18 cellular contexts compared by ENCODE assay signal in genomic region chr1:23570001-23570691, GRCh38. TPM values are rescaled to one million over a fixed set of nuclear protein-coding genes. Genes with fewer than 3 reads are reported as not detected.
DNase-seq lines count a peak whose midpoint lies in the region; ATAC-seq, FAIRE-seq and TF ChIP-seq lines count a peak whose summit lies in the region.
"Had no signal": no experiment of that assay in that cellular context is flagged by ENCODE, and none has a peak within 500 bp of the region (broad histone marks: within the 10 kb centered on the region; RNA-seq: fewer than 3 reads in every experiment).

No MANE protein-coding gene starts in this region.

- H3K9me3 ChIP-seq in ascending aorta (no peaks in the 10 kb centered on the region), lower lobe of right lung (no peaks in the 10 kb centered on the region), pancreas (no peaks in the 10 kb centered on the region), mammary epithelial cell (replicated peaks; ENCODE audit: insufficient read depth, low read length) (no peaks in the 10 kb centered on the region)
- H3K9me3 ChIP-seq in CD8-positive, alpha-beta memory T cell (ENCODE audit: low read length) = no peaks in the 10 kb centered on the region
- H3K9me3 ChIP-seq: Caco-2 had no signal

- H3K9ac ChIP-seq in mammary epithelial cell (ENCODE audit: insufficient read depth, low read length) = no peak overlapping the region

- TF ChIP-seq CTCF in ascending aorta (IDR thresholded peaks at IDR 0.05) (no peak), lower lobe of right lung (IDR thresholded peaks at IDR 0.05) (no peak), progenitor cell of endocrine pancreas (IDR thresholded peaks at IDR 0.05; ENCODE audit: unreplicated experiment) (no peak), pancreas (IDR thresholded peaks at IDR 0.05) (no peak), mammary epithelial cell (conservative IDR thresholded peaks at IDR 0.05 in 1 of 2, IDR thresholded peaks at IDR 0.05 in 1 of 2; ENCODE audit: extremely low read depth in 1 of 2, insufficient read depth in 1 of 2, low read depth in 1 of 2, low read length in 2 of 2) (no peak)

- H3K4me1 Mint-ChIP-seq in activated naive CD4-positive, alpha-beta T cell treated with anti-CD3 and anti-CD28 coated beads, Interleukin-2, amount 50 U/mL, for 24 hours = peaks cover 32% of the 10 kb centered on the region
- H3K4me1 Mint-ChIP-seq in activated naive CD4-positive, alpha-beta T cell treated with anti-CD3 and anti-CD28 coated beads for 36 hours (ENCODE audit: low read depth) = peaks cover 10% of the 10 kb centered on the region
- H3K4me1 Mint-ChIP-seq in progenitor cell of endocrine pancreas (ENCODE audit: low read depth) = peaks cover 35% of the 10 kb centered on the region
- H3K4me1 Mint-ChIP-seq in CD8-positive, alpha-beta memory T cell = peaks cover 7 to 22% (median 19%) of the 10 kb centered on the region in 3 donors

- no peaks in the 10 kb centered on the region for H3K36me3 Mint-ChIP-seq in activated naive CD4-positive, alpha-beta T cell treated with anti-CD3 and anti-CD28 coated beads, Interleukin-2, amount 50 U/mL, for 24 hours
- no peaks in the 10 kb centered on the region for H3K36me3 Mint-ChIP-seq in activated naive CD4-positive, alpha-beta T cell treated with anti-CD3 and anti-CD28 coated beads for 36 hours (ENCODE audit: low read depth)
- no peaks in the 10 kb centered on the region for H3K36me3 Mint-ChIP-seq in progenitor cell of endocrine pancreas (ENCODE audit: insufficient read depth)
- no peaks in the 10 kb centered on the region for H3K36me3 Mint-ChIP-seq in CD8-positive, alpha-beta memory T cell

- no peaks in the 10 kb centered on the region for H3K9me3 Mint-ChIP-seq in activated naive CD4-positive, alpha-beta T cell treated with anti-CD3 and anti-CD28 coated beads, Interleukin-2, amount 50 U/mL, for 24 hours
- no peaks in the 10 kb centered on the region for H3K9me3 Mint-ChIP-seq in activated naive CD4-positive, alpha-beta T cell treated with anti-CD3 and anti-CD28 coated beads for 36 hours
- no peaks in the 10 kb centered on the region for H3K9me3 Mint-ChIP-seq in progenitor cell of endocrine pancreas (ENCODE audit: low read depth)
- no peaks in the 10 kb centered on the region for H3K9me3 Mint-ChIP-seq in CD8-positive, alpha-beta memory T cell

- H3K27ac ChIP-seq in ascending aorta = peak overlapping the region; percentile 0 to 26
- H3K27ac ChIP-seq in lower lobe of right lung = no peak overlapping the region
- no peak overlapping the region for H3K27ac ChIP-seq in pancreas
- H3K27ac ChIP-seq in mammary epithelial cell (ENCODE audit: insufficient read depth, low read depth, low read length) = no peak overlapping the region
- H3K27ac ChIP-seq in CD8-positive, alpha-beta memory T cell (ENCODE audit: low read depth, low read length) = no peak overlapping the region
- H3K27ac ChIP-seq: 22Rv1, PC-9 had no signal

- H3K27me3 Mint-ChIP-seq in activated naive CD4-positive, alpha-beta T cell treated with anti-CD3 and anti-CD28 coated beads, Interleukin-2, amount 50 U/mL, for 24 hours = peaks cover 3% of the 10 kb centered on the region
- H3K27me3 Mint-ChIP-seq in activated naive CD4-positive, alpha-beta T cell treated with anti-CD3 and anti-CD28 coated beads for 36 hours (ENCODE audit: low read depth) = peaks cover 9% of the 10 kb centered on the region
- no peaks in the 10 kb centered on the region for H3K27me3 Mint-ChIP-seq in progenitor cell of endocrine pancreas
- peaks cover 18 to 37% of the 10 kb centered on the region in 2 donors for H3K27me3 Mint-ChIP-seq in CD8-positive, alpha-beta memory T cell

- H3K4me1 ChIP-seq in ascending aorta = peaks cover 0 to 27% of the 10 kb centered on the region in 2 donors
- peaks cover 14% of the 10 kb centered on the region for H3K4me1 ChIP-seq in lower lobe of right lung
- peaks cover 0 to 4% (median 0%) of the 10 kb centered on the region in 3 donors for H3K4me1 ChIP-seq in pancreas
- H3K4me1 ChIP-seq in mammary epithelial cell (ENCODE audit: insufficient read depth, low read length) = no peaks in the 10 kb centered on the region
- H3K4me1 ChIP-seq in CD8-positive, alpha-beta memory T cell (ENCODE audit: insufficient read depth, low read length) = peaks cover 10% of the 10 kb centered on the region

- in situ Hi-C loops in mammary epithelial cell (cut with MboI; ENCODE audit: low sequenced_read_pairs in 2 of 2) = no loop called here

- H3K4me3 Mint-ChIP-seq in activated naive CD4-positive, alpha-beta T cell treated with anti-CD3 and anti-CD28 coated beads, Interleukin-2, amount 50 U/mL, for 24 hours = peak overlapping the region; percentile 15
- no peak overlapping the region for H3K4me3 Mint-ChIP-seq in activated naive CD4-positive, alpha-beta T cell treated with anti-CD3 and anti-CD28 coated beads for 36 hours
- no peak overlapping the region for H3K4me3 Mint-ChIP-seq in progenitor cell of endocrine pancreas (ENCODE audit: low read depth)
- H3K4me3 Mint-ChIP-seq in CD8-positive, alpha-beta memory T cell = no peak overlapping the region

- H3K4me3 ChIP-seq in ascending aorta = no peak overlapping the region
- no peak overlapping the region for H3K4me3 ChIP-seq in lower lobe of right lung
- H3K4me3 ChIP-seq in pancreas = no peak overlapping the region
- no peak overlapping the region for H3K4me3 ChIP-seq in mammary epithelial cell (replicated peaks in 1 of 3; ENCODE audit: insufficient read depth in 1 of 3, low read depth in 2 of 3, low read length in 3 of 3)
- no peak overlapping the region for H3K4me3 ChIP-seq in CD8-positive, alpha-beta memory T cell (ENCODE audit: low read length)
- H3K4me3 ChIP-seq: GM23338, PC-9 had no signal

- no peak overlapping the region for H3K27ac Mint-ChIP-seq in activated naive CD4-positive, alpha-beta T cell treated with anti-CD3 and anti-CD28 coated beads, Interleukin-2, amount 50 U/mL, for 24 hours
- no peak overlapping the region for H3K27ac Mint-ChIP-seq in activated naive CD4-positive, alpha-beta T cell treated with anti-CD3 and anti-CD28 coated beads for 36 hours
- peak overlapping the region; percentile 99 for H3K27ac Mint-ChIP-seq in progenitor cell of endocrine pancreas
- peak overlapping the region in 1 of 8 donors; percentile 82 for H3K27ac Mint-ChIP-seq in CD8-positive, alpha-beta memory T cell
- H3K27ac Mint-ChIP-seq: GM23338 had no signal

- H3K4me2 ChIP-seq in mammary epithelial cell (ENCODE audit: insufficient read depth, low read depth, low read length) = no peak overlapping the region
- H3K4me2 ChIP-seq: PC-9 had no signal

- intact Hi-C loops in activated naive CD4-positive, alpha-beta T cell treated with anti-CD3 and anti-CD28 coated beads for 36 hours (cut with micrococcal nuclease) = no loop called here
- intact Hi-C loops in ascending aorta (cut with DNase I) (no loop called here), lower lobe of right lung (cut with DNase I) (no loop called here), pancreas (cut with DNase I) (no loop called here), mammary epithelial cell (cut with micrococcal nuclease) (no loop called here)

- WGBS in pancreas, 2 donors = 87 to 90% methylated on average over 4 of the region's 4 CpGs
- 100% methylated on average over 4 of the region's 4 CpGs for whole genome bisulfite sequencing in mammary epithelial cell (ENCODE audit: low coverage, missing lambda C conversion rate)

- no peaks in the 10 kb centered on the region for H4K20me1 ChIP-seq in mammary epithelial cell (ENCODE audit: insufficient read depth, low read length)

- POLR2A ChIA-PET in CD8-positive, alpha-beta memory T cell (lab: Charles Lee) = no interaction called here

- CTCF ChIA-PET in activated naive CD4-positive, alpha-beta T cell treated with anti-CD3 and anti-CD28 coated beads for 36 hours (lab: Charles Lee) = interaction anchor here (1.2 kb wide), 2 partner anchors 11 to 65 kb away, joined by 4 read pairs; partner anchors contain the start of gene ID3
- CTCF ChIA-PET in mammary epithelial cell (lab: Charles Lee; ENCODE audit: low non-redundant PET) = interaction anchor here (0.6 kb wide), 1 partner anchor 85 kb away, joined by 3 read pairs; no protein-coding TSS in a partner anchor
- CTCF ChIA-PET in CD8-positive, alpha-beta memory T cell (lab: Charles Lee) = interaction anchor here (1.3 to 4.4 kb wide), 5 partner anchors 11 to 67 kb away, joined by 3 to 15 read pairs (median 5); partner anchors contain the start of gene ID3

- H3K79me2 ChIP-seq in mammary epithelial cell (ENCODE audit: insufficient read depth, low read length) = no peaks in the 10 kb centered on the region

- H3K27me3 ChIP-seq in ascending aorta (no peaks in the 10 kb centered on the region), lower lobe of right lung (ENCODE audit: low read depth) (no peaks in the 10 kb centered on the region), pancreas (no peaks in the 10 kb centered on the region), mammary epithelial cell (ENCODE audit: insufficient read depth, low read length) (no peaks in the 10 kb centered on the region)
- H3K27me3 ChIP-seq in CD8-positive, alpha-beta memory T cell (ENCODE audit: insufficient read depth, low read length, poor library complexity, severe bottlenecking) = peaks cover 13% of the 10 kb centered on the region

- dilution Hi-C loops in mammary epithelial cell (cut with HindIII; ENCODE audit: low sequenced_read_pairs) = no loop called here

- no TSS peak for BruUV-seq in mammary epithelial cell (replicated peaks; lab: Mats Ljungman, UMichigan)

- ATAC-seq in lower lobe of right lung (no peak), pancreas (no peak)
- ATAC-seq: GM23338, HCT116 had no signal

- no peak overlapping the region for H2AFZ ChIP-seq in mammary epithelial cell (ENCODE audit: low read depth, low read length)
- H2AFZ ChIP-seq: GM23338, PC-9 had no signal

- no peak for DNase-seq in activated naive CD4-positive, alpha-beta T cell treated with anti-CD3 and anti-CD28 coated beads for 36 hours
- no peak for DNase-seq in ascending aorta (ENCODE audit: low spot score in 2 of 2)
- DNase-seq in lower lobe of right lung = peak; percentile 1
- no peak for DNase-seq in progenitor cell of endocrine pancreas (ENCODE audit: low spot score, unreplicated experiment)
- no peak for DNase-seq in pancreas
- no peak for DNase-seq in mammary epithelial cell
- no peak for DNase-seq in CD8-positive, alpha-beta memory T cell
- DNase-seq: Caco-2, NCI-H1417 treated with DMSO at 0.1 percent for 48 hours, NCI-H187 treated with DMSO at 0.1 percent for 48 hours, NCI-H345, NCI-H524 treated with DMSO at 0.1 percent for 48 hours, PC-9 had no signal

- FAIRE-seq in pancreas (lab: Jason Lieb, UNC) = no peak
- FAIRE-seq: G401.6 had no signal

- H3K36me3 ChIP-seq in ascending aorta = no peaks in the 10 kb centered on the region
- H3K36me3 ChIP-seq in lower lobe of right lung = no peaks in the 10 kb centered on the region
- H3K36me3 ChIP-seq in pancreas = no peaks in the 10 kb centered on the region
- no peaks in the 10 kb centered on the region for H3K36me3 ChIP-seq in mammary epithelial cell (ENCODE audit: insufficient read depth, low read length)
- H3K36me3 ChIP-seq in CD8-positive, alpha-beta memory T cell (ENCODE audit: insufficient read depth, low read length) = no peaks in the 10 kb centered on the region

RNA-seq across cellular contexts. Expression of gene ID3, which starts 10.8 kb away (rescaled TPM):
- total RNA-seq in activated naive CD4-positive, alpha-beta T cell treated with anti-CD3 and anti-CD28 coated beads for 36 hours = 10 to 100 TPM; 69.5 to 74.6 TPM
- total RNA-seq in ascending aorta (1,094 TPM), lower lobe of right lung (137 TPM), progenitor cell of endocrine pancreas (420 and 434 TPM in 2 replicates), pancreas (10 to 100 TPM; 16.6 to 54.0 (median 31.2) TPM), mammary epithelial cell (10 to 100 TPM; 53.6 to 53.8 TPM)
- polyA plus RNA-seq in pancreas (10 to 100 TPM; 40.1 to 51.9 TPM), mammary epithelial cell (31.7 TPM)
- 22.4 TPM for polyA minus RNA-seq in mammary epithelial cell
- total RNA-seq in CD8-positive, alpha-beta memory T cell = 10 to 100 TPM; 18.4 to 19.3 TPM
- 4.7 TPM for polyA plus RNA-seq in CD8-positive, alpha-beta memory T cell

RNA-seq across cellular contexts. Expression of gene E2F2, which starts 39.1 kb away (rescaled TPM):
- total RNA-seq in activated naive CD4-positive, alpha-beta T cell treated with anti-CD3 and anti-CD28 coated beads for 36 hours = 10 to 100 TPM; 31.3 to 33.8 TPM
- total RNA-seq in ascending aorta (not detected), lower lobe of right lung (1.1 TPM), progenitor cell of endocrine pancreas (7.8 and 9.7 TPM in 2 replicates), pancreas (under 1 TPM in 4 of 6 donors, not detected in 2; 0.14 to 0.40 (median 0.20) TPM), mammary epithelial cell (1 to 10 TPM in 1 of 2 donors, under 1 TPM in 1; 0.17 to 2.2 TPM)
- polyA plus RNA-seq in pancreas (under 1 TPM; 0.04 to 0.05 TPM), mammary epithelial cell (0.44 TPM)
- 3.1 TPM for polyA minus RNA-seq in mammary epithelial cell
- total RNA-seq in CD8-positive, alpha-beta memory T cell = 10 to 100 TPM; 19.1 to 19.6 TPM
- 0.76 TPM for polyA plus RNA-seq in CD8-positive, alpha-beta memory T cell

Comparison
In these comparisons a context has a peak if more than half of its experiments do, and no peak if none do; other contexts are left out.
1. H3K27ac ChIP-seq: peak in ascending aorta (2 of 2); none in lower lobe of right lung (single experiment), pancreas (0 of 4), mammary epithelial cell (single experiment) and CD8-positive, alpha-beta memory T cell (single experiment).